ENCODE assay signal across 35 cellular contexts in the genomic region with DNA sequence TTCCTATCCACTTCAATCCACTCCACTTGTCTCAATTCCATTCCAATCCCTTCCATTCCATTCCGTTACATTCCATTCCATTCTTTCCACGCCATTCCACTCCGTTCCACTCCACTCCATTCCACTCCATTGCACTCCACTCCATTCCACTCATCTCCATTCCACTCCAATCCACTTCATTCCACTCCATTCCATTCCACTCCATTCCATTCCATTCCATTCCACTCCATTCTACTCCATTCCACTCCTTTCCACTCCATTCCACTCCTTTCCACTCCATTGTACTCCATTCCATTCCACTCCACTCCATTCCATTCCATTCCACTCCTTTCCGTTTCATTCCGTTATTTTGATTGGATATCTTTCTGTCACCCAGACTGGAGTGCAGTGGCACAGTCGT.
DNase-seq lines count a peak whose midpoint lies in the region; ATAC-seq and TF ChIP-seq lines count a peak whose summit lies in the region.
"Had no signal": no experiment of that assay in that cellular context is flagged by ENCODE, and none has a peak within 500 bp of the region (broad histone marks: within the 10 kb centered on the region; RNA-seq: fewer than 3 reads in every experiment).

No MANE protein-coding gene starts in this region.

- ATAC-seq in upper lobe of left lung (ENCODE audit: low FRiP score in 2 of 2) (peak; percentile 45 to 69), upper lobe of right lung (peak; percentile 49), GM18868 (IDR thresholded peaks at IDR 0.05; ENCODE audit: unreplicated experiment) (no peak), T-helper 17 cell (no peak)
- ATAC-seq: A549; CD8-positive, alpha-beta T cell had no signal

- no peak overlapping the region for H3K27ac Mint-ChIP-seq in T-helper 1 cell treated with Interleukin-12 subunit alpha and Interleukin-12 subunit beta and Interleukin-4 antibody, amounts not matched to agents 30 μg/mL and 1 μg/mL, for 36 hours
- H3K27ac Mint-ChIP-seq in endothelial cell (ENCODE audit: unreplicated experiment) = peak overlapping the region; percentile 16
- no peak overlapping the region for H3K27ac Mint-ChIP-seq in T-helper 17 cell
- H3K27ac Mint-ChIP-seq: B cell; CD14-positive monocyte; CD4-positive, alpha-beta memory T cell; CD4-positive, alpha-beta T cell; CD4-positive, CD25-positive, alpha-beta regulatory T cell; CD8-positive, alpha-beta memory T cell; CD8-positive, alpha-beta T cell had no signal

- H3K4me1 ChIP-seq in upper lobe of left lung (no peaks in the 10 kb centered on the region), upper lobe of right lung (no peaks in the 10 kb centered on the region)
- H3K4me1 ChIP-seq: A549; BE2C; BLaER1; BLaER1 treated with 17β-estradiol and CSF1 and Interleukin-3, amounts not matched to agents 10 nM and 100 nM; Caco-2 had no signal

- no peak for TF ChIP-seq POLR2A in upper lobe of left lung (IDR thresholded peaks at IDR 0.05)

- H3K27me3 ChIP-seq in upper lobe of left lung (no peaks in the 10 kb centered on the region), upper lobe of right lung (no peaks in the 10 kb centered on the region)
- H3K27me3 ChIP-seq: BE2C; BLaER1; BLaER1 treated with 17β-estradiol and CSF1 and Interleukin-3, amounts not matched to agents 10 nM and 100 nM had no signal

- DNase-seq in T-helper 1 cell (no peak), endothelial cell (ENCODE audit: low spot score) (no peak), upper lobe of left lung (no peak), upper lobe of right lung (no peak), substantia nigra (lab: John Stamatoyannopoulos, UW) (no peak), T-helper 17 cell (no peak)
- DNase-seq: 8988T; ACHN; AML-193; BE2C; C1 segment of cervical spinal cord; Caco-2; Calu3; CD4-positive, alpha-beta memory T cell; CD4-positive, alpha-beta T cell; CD4-positive, CD25-positive, alpha-beta regulatory T cell; CD8-positive, alpha-beta memory T cell; CD8-positive, alpha-beta T cell; COR-L47; DMS 273 treated with DMSO at 0.1 percent for 48 hours; DMS153; DMS53; DMS79; DMS79 treated with DMSO at 0.1 percent for 48 hours; DND-41; EL had no signal

- H3K27me3 Mint-ChIP-seq in T-helper 1 cell treated with Interleukin-12 subunit alpha and Interleukin-12 subunit beta and Interleukin-4 antibody, amounts not matched to agents 30 μg/mL and 1 μg/mL, for 36 hours (ENCODE audit: low read depth) = no peaks in the 10 kb centered on the region
- H3K27me3 Mint-ChIP-seq in endothelial cell (ENCODE audit: unreplicated experiment) = peaks cover 30% of the 10 kb centered on the region
- no peaks in the 10 kb centered on the region for H3K27me3 Mint-ChIP-seq in T-helper 17 cell
- H3K27me3 Mint-ChIP-seq: B cell; CD4-positive, alpha-beta T cell; CD4-positive, CD25-positive, alpha-beta regulatory T cell; CD8-positive, alpha-beta memory T cell had no signal

- no peak for TF ChIP-seq EP300 in upper lobe of left lung (IDR thresholded peaks at IDR 0.05)

- 51% methylated on average over 6 of the region's 6 CpGs; no CpG with 5 or more reads in 1 of the 2 donors for WGBS in upper lobe of left lung, 2 donors

- intact Hi-C loops in upper lobe of right lung (cut with DNase I) = no loop called here

- H3K36me3 ChIP-seq in upper lobe of left lung = no peaks in the 10 kb centered on the region
- no peaks in the 10 kb centered on the region for H3K36me3 ChIP-seq in upper lobe of right lung
- H3K36me3 ChIP-seq: BE2C; BLaER1; BLaER1 treated with 17β-estradiol and CSF1 and Interleukin-3, amounts not matched to agents 10 nM and 100 nM had no signal

- H3K9me3 Mint-ChIP-seq in T-helper 1 cell treated with Interleukin-12 subunit alpha and Interleukin-12 subunit beta and Interleukin-4 antibody, amounts not matched to agents 30 μg/mL and 1 μg/mL, for 36 hours = peaks cover 80% of the 10 kb centered on the region
- peaks cover 85% of the 10 kb centered on the region for H3K9me3 Mint-ChIP-seq in endothelial cell (ENCODE audit: unreplicated experiment)

- no peak overlapping the region for H3K4me3 ChIP-seq in upper lobe of left lung
- no peak overlapping the region for H3K4me3 ChIP-seq in upper lobe of right lung
- H3K4me3 ChIP-seq: A549; BLaER1; BLaER1 treated with 17β-estradiol and CSF1 and Interleukin-3, amounts not matched to agents 10 nM and 100 nM had no signal

- no peak for TF ChIP-seq CTCF in endothelial cell (IDR thresholded peaks at IDR 0.05; ENCODE audit: unreplicated experiment)
- no peak for TF ChIP-seq CTCF in upper lobe of left lung (IDR thresholded peaks at IDR 0.05)
- TF ChIP-seq CTCF in upper lobe of right lung (IDR thresholded peaks at IDR 0.05) = no peak

- H3K4me3 Mint-ChIP-seq in T-helper 1 cell treated with Interleukin-12 subunit alpha and Interleukin-12 subunit beta and Interleukin-4 antibody, amounts not matched to agents 30 μg/mL and 1 μg/mL, for 36 hours = peak overlapping the region; percentile 6
- H3K4me3 Mint-ChIP-seq in endothelial cell (ENCODE audit: unreplicated experiment) (peak overlapping the region; percentile 56), T-helper 17 cell (no peak overlapping the region)
- H3K4me3 Mint-ChIP-seq: B cell; CD14-positive monocyte; CD4-positive, alpha-beta memory T cell; CD4-positive, alpha-beta T cell; CD4-positive, CD25-positive, alpha-beta regulatory T cell; CD8-positive, alpha-beta memory T cell; CD8-positive, alpha-beta T cell had no signal

- no peaks in the 10 kb centered on the region for H3K4me1 Mint-ChIP-seq in T-helper 1 cell treated with Interleukin-12 subunit alpha and Interleukin-12 subunit beta and Interleukin-4 antibody, amounts not matched to agents 30 μg/mL and 1 μg/mL, for 36 hours (ENCODE audit: low read depth)
- H3K4me1 Mint-ChIP-seq in endothelial cell (ENCODE audit: unreplicated experiment) (no peaks in the 10 kb centered on the region), T-helper 17 cell (no peaks in the 10 kb centered on the region)
- H3K4me1 Mint-ChIP-seq: B cell; CD14-positive monocyte; CD4-positive, alpha-beta memory T cell; CD4-positive, CD25-positive, alpha-beta regulatory T cell; CD8-positive, alpha-beta memory T cell had no signal

- peaks cover 18% of the 10 kb centered on the region for H3K36me3 Mint-ChIP-seq in T-helper 1 cell treated with Interleukin-12 subunit alpha and Interleukin-12 subunit beta and Interleukin-4 antibody, amounts not matched to agents 30 μg/mL and 1 μg/mL, for 36 hours (ENCODE audit: low read depth)
- H3K36me3 Mint-ChIP-seq in endothelial cell (ENCODE audit: low read depth, unreplicated experiment) (peaks cover 65% of the 10 kb centered on the region), T-helper 17 cell (ENCODE audit: low read depth) (peaks cover 8% of the 10 kb centered on the region)
- H3K36me3 Mint-ChIP-seq: CD14-positive monocyte had no signal

- H3K27ac ChIP-seq in upper lobe of left lung (no peak overlapping the region), upper lobe of right lung (no peak overlapping the region), substantia nigra (ENCODE audit: low read depth, low read length, poor library complexity, severe bottlenecking) (no peak overlapping the region)
- H3K27ac ChIP-seq: 22Rv1; A549; BLaER1; BLaER1 treated with 17β-estradiol and CSF1 and Interleukin-3, amounts not matched to agents 10 nM and 100 nM; C4-2B had no signal

- no peaks in the 10 kb centered on the region for H3K9me3 ChIP-seq in upper lobe of left lung
- no peaks in the 10 kb centered on the region for H3K9me3 ChIP-seq in upper lobe of right lung
- H3K9me3 ChIP-seq in T-helper 17 cell (ENCODE audit: control insufficient read depth, low read length, poor library complexity, severe bottlenecking) = peaks cover 7% of the 10 kb centered on the region
- H3K9me3 ChIP-seq: A549, BE2C, BLaER1, Caco-2 had no signal

Comparison
In these comparisons a context has a peak if more than half of its experiments do, and no peak if none do; other contexts are left out.
1. ATAC-seq: peak in upper lobe of left lung (2 of 2) and upper lobe of right lung (single experiment); none in GM18868 (single experiment) and T-helper 17 cell (single experiment).